ENCODE assay signal across 8 cellular contexts in genomic region chr16:13904822-13905221, GRCh38. TPM values are rescaled to one million over a fixed set of nuclear protein-coding genes. Genes with fewer than 3 reads are reported as not detected.
DNase-seq lines count a peak whose midpoint lies in the region; ATAC-seq and TF ChIP-seq lines count a peak whose summit lies in the region.
"Not testable (repeated sequence)": the region's sequence is repeated elsewhere in the genome, so short reads cannot be mapped to it uniquely, and the experiment has no call there.

No MANE protein-coding gene starts in this region.

- CTCF ChIA-PET in Calu3 (lab: Charles Lee): not testable (repeated sequence)
- CTCF ChIA-PET in WTC11 (lab: Charles Lee) (interaction anchor here (0.6 to 1.3 kb wide), 4 partner anchors 15 to 39 kb away, joined by 3 to 19 read pairs (median 3); partner anchors contain the start of gene ERCC4), MCF 10A (lab: Yijun Ruan, JAX) (interaction anchor here (0.7 to 1.7 kb wide), 2 partner anchors 14 to 64 kb away, joined by 3 read pairs; no protein-coding TSS in a partner anchor)

- not testable (repeated sequence) for H3K4me1 ChIP-seq in heart left ventricle
- H3K4me1 ChIP-seq in thoracic aorta (ENCODE audit: control insufficient read depth in 1 of 2, low read depth in 2 of 2): peaks cover 0 to 16% of the 10 kb centered on the region in 2 donors

- not testable (repeated sequence) for H3K36me3 ChIP-seq in heart left ventricle, thoracic aorta

- not testable (repeated sequence) for H3K27me3 ChIP-seq in heart left ventricle; thoracic aorta (replicated peaks; ENCODE audit: insufficient read depth)

- H3K27ac ChIP-seq in heart left ventricle, thoracic aorta: not testable (repeated sequence)

- POLR2A ChIA-PET in WTC11 (lab: Charles Lee): interaction anchor here (0.6 kb wide), 1 partner anchor 39 kb away, joined by 3 read pairs; no protein-coding TSS in a partner anchor
- POLR2A ChIA-PET in MCF 10A (lab: Yijun Ruan, JAX): not testable (repeated sequence)

- not testable (repeated sequence) for H3K9me3 Mint-ChIP-seq in Calu3 (ENCODE audit: low read depth, unreplicated experiment); MCF 10A (ENCODE audit: unreplicated experiment)
- peaks cover 63% of the 10 kb centered on the region for H3K9me3 Mint-ChIP-seq in WTC11

- H3K36me3 Mint-ChIP-seq in Calu3 (ENCODE audit: insufficient read depth, unreplicated experiment); MCF 10A (ENCODE audit: insufficient read depth, unreplicated experiment): not testable (repeated sequence)
- peaks cover 12% of the 10 kb centered on the region for H3K36me3 Mint-ChIP-seq in WTC11

- not testable (repeated sequence) for ATAC-seq in WTC11; heart left ventricle; thoracic aorta (ENCODE audit: insufficient number of reproducible peaks, low FRiP score, low read depth)

- not testable (repeated sequence) for H3K4me3 ChIP-seq in heart left ventricle, thoracic aorta

- WGBS in heart left ventricle, 4 donors: 36 to 43% (median 39%) methylated on average over 9 of the region's 9 CpGs

- intact Hi-C loops in Calu3 (cut with micrococcal nuclease; ENCODE audit: unreplicated experiment); MCF 10A (cut with micrococcal nuclease); heart left ventricle (cut with DNase I): not testable (repeated sequence)

- not testable (repeated sequence) for H3K4me1 Mint-ChIP-seq in Calu3 (ENCODE audit: low read depth, unreplicated experiment); WTC11; MCF 10A (ENCODE audit: insufficient read depth, unreplicated experiment)

- peaks cover 0 to 13% (median 0%) of the 10 kb centered on the region in 12 donors for H3K9me3 ChIP-seq in heart left ventricle
- H3K9me3 ChIP-seq in thoracic aorta: not testable (repeated sequence)

- peak; percentile 25 for TF ChIP-seq CTCF in Calu3 (IDR thresholded peaks at IDR 0.05; ENCODE audit: unreplicated experiment)
- peak; percentile 53; the same call in 1 of the 2 replicates for TF ChIP-seq CTCF in WTC11 (IDR thresholded peaks at IDR 0.05)
- peak; percentile 6 for TF ChIP-seq CTCF in MCF 10A (IDR thresholded peaks at IDR 0.05; ENCODE audit: unreplicated experiment)
- peak in 9 of 12 donors; percentile 19 to 47 (median 33) for TF ChIP-seq CTCF in heart left ventricle (IDR thresholded peaks at IDR 0.05)
- TF ChIP-seq CTCF in thoracic aorta (IDR thresholded peaks at IDR 0.05): peak; percentile 30

- H3K27me3 Mint-ChIP-seq in Calu3 (ENCODE audit: unreplicated experiment); WTC11 (ENCODE audit: low read depth); MCF 10A (ENCODE audit: insufficient read depth, unreplicated experiment): not testable (repeated sequence)

- not testable (repeated sequence) for TF ChIP-seq POLR2A in heart left ventricle (IDR thresholded peaks at IDR 0.05)

- DNase-seq in Calu3 (peak; percentile 42), HK-2 (ENCODE audit: unreplicated experiment) (peak; percentile 18), NCI-H82 (lab: John Stamatoyannopoulos, UW) (peak; percentile 52), WTC11 (ENCODE audit: low spot score) (peak; percentile 77), MCF 10A (ENCODE audit: unreplicated experiment) (peak; percentile 38), heart left ventricle (peak in 2 of 5 donors; percentile 45 to 48), mucosa of gallbladder (ENCODE audit: low spot score) (peak; percentile 10)
- DNase-seq in thoracic aorta (ENCODE audit: low spot score): not testable (repeated sequence)

- H3K27ac Mint-ChIP-seq in Calu3 (ENCODE audit: unreplicated experiment); WTC11; MCF 10A (ENCODE audit: low read depth, unreplicated experiment): not testable (repeated sequence)

- BruUV-seq in Calu3 (replicated peaks; lab: Mats Ljungman, UMichigan); MCF 10A (replicated peaks; lab: Mats Ljungman, UMichigan): not testable (repeated sequence)

- not testable (repeated sequence) for H3K4me3 Mint-ChIP-seq in Calu3 (ENCODE audit: low read depth, unreplicated experiment); WTC11; MCF 10A (ENCODE audit: unreplicated experiment)

RNA-seq across cellular contexts. Expression of gene ERCC4, which starts 15.1 kb away (rescaled TPM):
- 19.7 and 21.1 TPM in 2 replicates for total RNA-seq in Calu3 (2022)
- 12.1 to 15.7 TPM (median 13.4 TPM) in 3 replicates for total RNA-seq in WTC11 (2021)
- total RNA-seq in MCF 10A (2022): 10.3 and 15.9 TPM in 2 replicates
- total RNA-seq in heart left ventricle: 10 to 100 TPM in 2 of 9 donors, 1 to 10 TPM in 7; 6.3 to 15.2 (median 8.3) TPM
- 1 to 10 TPM; 1.4 to 3.2 TPM for polyA plus RNA-seq in heart left ventricle
- 11.9 TPM for total RNA-seq in mucosa of gallbladder
- 10 to 100 TPM in 1 of 2 donors, 1 to 10 TPM in 1; 4.3 to 13.8 TPM for total RNA-seq in thoracic aorta
